ENCODE assay signal across 16 cellular contexts in the genomic region with DNA sequence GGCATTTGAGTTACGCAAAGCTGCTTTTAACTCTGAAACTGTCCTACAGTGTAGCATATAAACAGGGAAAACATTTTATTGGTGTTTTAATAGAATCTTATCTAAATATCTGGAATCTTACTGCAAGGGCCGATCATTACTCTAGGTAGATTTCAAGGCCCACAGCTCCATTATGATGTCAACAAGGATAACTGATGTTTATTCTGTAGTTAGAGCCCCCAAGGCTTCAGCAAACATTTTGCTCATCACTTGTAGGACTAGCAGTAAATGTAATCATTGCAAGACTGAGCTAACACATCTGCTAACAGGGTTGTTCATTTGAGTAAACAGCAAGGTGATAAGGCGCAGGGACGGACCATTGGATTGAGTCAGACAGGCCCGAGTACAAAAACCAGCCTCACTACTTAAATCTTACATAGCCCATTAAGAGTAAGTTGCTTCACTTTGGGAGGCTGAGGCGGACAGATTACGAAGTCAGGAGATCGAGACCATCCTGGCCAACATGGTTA.
"Had no signal": no experiment of that assay in that cellular context is flagged by ENCODE, and none has a peak within 500 bp of the region (broad histone marks: within the 10 kb centered on the region; RNA-seq: fewer than 3 reads in every experiment).

No MANE protein-coding gene starts in this region.

- H3K27me3 ChIP-seq: cardiac muscle cell, esophagus muscularis mucosa, neural progenitor cell had no signal

- H3K9me3 Mint-ChIP-seq: stimulated activated naive CD8-positive, alpha-beta T cell treated with anti-CD3 and anti-CD28 coated beads, Interleukin-15, Interleukin-2, amounts not matched to agents 100 ng/mL and 50 ng/mL, for 24 hours had no signal

- H2AFZ ChIP-seq: neural progenitor cell, parathyroid adenoma had no signal

- H3K4me3 ChIP-seq: cardiac muscle cell, esophagus muscularis mucosa, neural progenitor cell had no signal

- DNase-seq: activated CD4-positive, alpha-beta T cell treated with anti-CD3 and anti-CD28 coated beads for 48 hours; activated CD8-positive, alpha-beta memory T cell treated with anti-CD3 and anti-CD28 coated beads, Interleukin-2, amount 50 U/mL, for 48 hours; activated CD8-positive, alpha-beta T cell treated with anti-CD3 and anti-CD28 coated beads, Interleukin-2, amount 10 ng/mL, durations not matched to agents 7 days and 5 days; activated naive CD4-positive, alpha-beta T cell; foreskin fibroblast; islet precursor cell; stimulated activated CD4-positive, alpha-beta T cell treated with anti-CD3 and anti-CD28 coated beads, Interleukin-4, amount 100 ng/mL, for 1 hour; stimulated activated CD8-positive, alpha-beta memory T cell treated with anti-CD3 and anti-CD28 coated beads, Interleukin-4, amount 100 ng/mL, for 48 hours; T-helper 9 cell had no signal

- H3K27me3 Mint-ChIP-seq: stimulated activated naive CD8-positive, alpha-beta T cell treated with anti-CD3 and anti-CD28 coated beads, Interleukin-15, Interleukin-2, amounts not matched to agents 100 ng/mL and 50 ng/mL, for 24 hours had no signal

- H3K4me3 Mint-ChIP-seq: activated CD8-positive, alpha-beta T cell treated with anti-CD3 and anti-CD28 coated beads, Interleukin-2, amount 10 ng/mL, durations not matched to agents 7 days and 5 days; activated T-helper 1 cell treated with anti-CD3 and anti-CD28 coated beads, Interleukin-12 subunit alpha, Interleukin-12 subunit beta, Interleukin-2, Interleukin-4 antibody, amounts not matched to agents 30 ng/mL and 10 ng/mL and 1 ng/mL, durations not matched to agents 14 hours and 24 hours and 36 hours; mesothelial cell of epicardium; neural progenitor cell; stimulated activated naive CD8-positive, alpha-beta T cell treated with anti-CD3 and anti-CD28 coated beads, Interleukin-15, Interleukin-2, amounts not matched to agents 100 ng/mL and 50 ng/mL, for 24 hours had no signal

- H3K27ac ChIP-seq: cardiac muscle cell, esophagus muscularis mucosa, neural progenitor cell, parathyroid adenoma had no signal

- H3K4me1 ChIP-seq: neural progenitor cell, parathyroid adenoma had no signal

- H3K9ac ChIP-seq: neural progenitor cell, parathyroid adenoma had no signal

- H3K9me3 ChIP-seq: esophagus muscularis mucosa had no signal

- ATAC-seq: activated CD8-positive, alpha-beta T cell treated with anti-CD3 and anti-CD28 coated beads, Interleukin-2, amount 10 ng/mL, durations not matched to agents 7 days and 5 days had no signal

- H3K36me3 ChIP-seq: cardiac muscle cell, neural progenitor cell had no signal

- H3K27ac Mint-ChIP-seq: activated CD8-positive, alpha-beta T cell treated with anti-CD3 and anti-CD28 coated beads, Interleukin-2, amount 10 ng/mL, durations not matched to agents 7 days and 5 days; activated T-helper 1 cell treated with anti-CD3 and anti-CD28 coated beads, Interleukin-12 subunit alpha, Interleukin-12 subunit beta, Interleukin-2, Interleukin-4 antibody, amounts not matched to agents 30 ng/mL and 10 ng/mL and 1 ng/mL, durations not matched to agents 14 hours and 24 hours and 36 hours; mesothelial cell of epicardium; neural progenitor cell; stimulated activated naive CD8-positive, alpha-beta T cell treated with anti-CD3 and anti-CD28 coated beads, Interleukin-15, Interleukin-2, amounts not matched to agents 100 ng/mL and 50 ng/mL, for 24 hours had no signal

- H3K4me2 ChIP-seq: neural progenitor cell had no signal
